In genomic region chr15:45522179-45522930, GRCh38 we compare ENCODE assay signal across 8 cellular contexts. TPM values are rescaled to one million over a fixed set of nuclear protein-coding genes. Genes with fewer than 3 reads are reported as not detected.
A peak's percentile ranks its signal among the peaks of the same experiment; 100 is the strongest.
DNase-seq lines count a peak whose midpoint lies in the region; ATAC-seq and FAIRE-seq lines count a peak whose summit lies in the region.

SLC30A4 (minus strand) TSS chr15:45522755; CDS start chr15:45522354, 401 bp downstream.

- H3K27me3 ChIP-seq in HUES64 (ENCODE audit: insufficient read depth, low read length) (peaks cover 90% of the 10 kb centered on the region), small intestine (ENCODE audit: control insufficient read depth in 2 of 2, insufficient read depth in 2 of 2, low read length in 2 of 2) (no peaks in the 10 kb centered on the region)

- FAIRE-seq in small intestine (lab: Jason Lieb, UNC): no peak

- H3K9me3 ChIP-seq in HUES64 (ENCODE audit: insufficient read depth, low read depth, low read length) (no peaks in the 10 kb centered on the region), small intestine (ENCODE audit: control insufficient read depth, low read depth) (no peaks in the 10 kb centered on the region)

- H3K27ac ChIP-seq in HUES64 (ENCODE audit: low read depth, low read length): no peak within 1 kb of the TSS
- peak within 1 kb of the TSS; percentile 74 to 87 for H3K27ac ChIP-seq in small intestine (ENCODE audit: low read depth in 1 of 2, low read length in 1 of 2)

- 0 out of 2 replicates have a peak within 1 kb of the TSS, but pooled peaks have one; percentile 3 for H3K9ac ChIP-seq in HUES64 (ENCODE audit: low read depth, low read length)

- ATAC-seq in GM21423 (IDR thresholded peaks at IDR 0.05; ENCODE audit: unreplicated experiment): peak; percentile 65

- H3K36me3 ChIP-seq in HUES64 (ENCODE audit: insufficient read depth, low read length): no peaks in the 10 kb centered on the region
- no peaks in the 10 kb centered on the region for H3K36me3 ChIP-seq in small intestine (ENCODE audit: control insufficient read depth in 2 of 2, insufficient read depth in 2 of 2, low read length in 2 of 2)

- peak within 1 kb of the TSS; percentile 55 for H3K4me3 ChIP-seq in HUES64 (ENCODE audit: low read length)
- peak within 1 kb of the TSS; percentile 47 to 69 for H3K4me3 ChIP-seq in small intestine (ENCODE audit: low read depth in 1 of 2, low read length in 2 of 2)

- WGBS in HUES64: under 1% methylated on average over 103 of the region's 103 CpGs
- WGBS in small intestine, 3 donors: 0 to 1% (median 0%) methylated on average over 73 to 103 of the region's 103 CpGs

- H3K4me1 ChIP-seq in HUES64 (ENCODE audit: insufficient read depth, low read length): peaks cover 3% of the 10 kb centered on the region; the same call in 1 of the 2 replicates
- H3K4me1 ChIP-seq in small intestine (ENCODE audit: control insufficient read depth in 2 of 2, insufficient read depth in 1 of 2, low read depth in 1 of 2, low read length in 1 of 2): no peaks in the 10 kb centered on the region

- DNase-seq in DMS53 (lab: John Stamatoyannopoulos, UW) (peak; percentile 67), UCSD-AML1 (lab: John Stamatoyannopoulos, UW; ENCODE audit: unreplicated experiment) (peak; percentile 19), brain pericyte (ENCODE audit: low read depth, low spot score) (peak; percentile 16), iPS-NIHi11 (ENCODE audit: low spot score) (peak; percentile 76), small intestine (peak; percentile 78), DMS79 (lab: John Stamatoyannopoulos, UW) (no peak)

RNA-seq across cellular contexts. Expression of gene SLC30A4, which starts in this region (rescaled TPM):
- 0.15 TPM for polyA plus RNA-seq in HUES64 (2013, experiment 1 of 2)
- polyA plus RNA-seq in HUES64 (2013, experiment 2 of 2): 0.25 TPM
- polyA plus RNA-seq in small intestine: 10 to 100 TPM in 2 of 3 donors, 1 to 10 TPM in 1; 5.3 to 13.6 (median 12.4) TPM
